8 cellular contexts compared by ENCODE assay signal in the genomic region with DNA sequence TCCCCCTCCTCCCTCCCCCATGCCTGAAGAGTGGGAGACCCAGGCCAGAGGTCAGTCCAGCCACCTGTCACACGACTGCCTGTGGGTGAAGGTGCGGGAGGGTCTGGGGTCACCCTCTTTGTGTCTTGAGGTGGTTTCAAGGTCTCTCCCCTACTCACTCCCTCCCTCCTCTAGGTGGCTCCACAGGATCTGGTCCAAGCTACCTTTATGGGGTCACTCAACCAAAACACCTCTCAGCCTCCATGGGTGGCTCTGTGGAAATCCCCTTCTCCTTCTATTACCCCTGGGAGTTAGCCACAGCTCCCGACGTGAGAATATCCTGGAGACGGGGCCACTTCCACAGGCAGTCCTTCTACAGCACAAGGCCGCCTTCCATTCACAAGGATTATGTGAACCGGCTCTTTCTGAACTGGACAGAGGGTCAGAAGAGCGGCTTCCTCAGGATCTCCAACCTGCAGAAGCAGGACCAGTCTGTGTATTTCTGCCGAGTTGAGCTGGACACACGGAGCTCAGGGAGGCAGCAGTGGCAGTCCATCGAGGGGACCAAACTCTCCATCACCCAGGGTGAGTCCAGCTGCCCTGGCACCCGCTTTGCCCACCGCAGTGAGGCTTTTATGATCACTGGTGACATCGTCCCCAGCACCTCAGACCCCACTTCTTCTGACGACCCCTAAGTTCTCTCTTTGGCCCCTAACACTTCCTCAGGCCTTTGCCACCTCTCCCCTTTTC. TPM values are rescaled to one million over a fixed set of nuclear protein-coding genes. Genes with fewer than 3 reads are reported as not detected.
DNase-seq lines count a peak whose midpoint lies in the region; ATAC-seq and TF ChIP-seq lines count a peak whose summit lies in the region.
"Not testable (repeated sequence)": the region's sequence is repeated elsewhere in the genome, so short reads cannot be mapped to it uniquely, and the experiment has no call there.

No MANE protein-coding gene starts in this region.

- H3K9me3 ChIP-seq in neutrophil, upper lobe of left lung: not testable (repeated sequence)

- H3K4me2 ChIP-seq in GM23338, result not testable (repeated sequence)

- H3K9me3 Mint-ChIP-seq in GM23338; activated CD8-positive, alpha-beta T cell treated with anti-CD3 and anti-CD28 coated beads for 36 hours; dendritic cell treated with granulocyte-macrophage colony-stimulating factor and Interleukin-4, amounts not matched to agents 40 ng/mL and 50 ng/mL, for 4 days: not testable (repeated sequence)

- H3K4me3 ChIP-seq in GM12865 (ENCODE audit: low read depth, low read length) (peak overlapping the region; percentile 55), neutrophil (ENCODE audit: low read depth in 1 of 2, low read length in 1 of 2) (peak overlapping the region; percentile 82 to 91), upper lobe of left lung (peak overlapping the region in 3 of 4 donors; percentile 18 to 40 (median 32))
- not testable (repeated sequence) for H3K4me3 ChIP-seq in GM23338

- H3K4me1 ChIP-seq in GM23338 (ENCODE audit: insufficient read depth) (peaks cover 13% of the 10 kb centered on the region), neutrophil (ENCODE audit: control insufficient read depth in 1 of 2, insufficient read depth in 1 of 2, low read depth in 1 of 2, low read length in 1 of 2) (peaks cover 89 to 100% of the 10 kb centered on the region in 2 experiments), upper lobe of left lung (peaks cover 9 to 23% (median 15%) of the 10 kb centered on the region in 4 donors)

- peak; percentile 46 for ATAC-seq in GM23338
- not testable (repeated sequence) for ATAC-seq in activated CD8-positive, alpha-beta T cell treated with anti-CD3 and anti-CD28 coated beads for 36 hours; upper lobe of left lung (ENCODE audit: low FRiP score in 2 of 2)

- intact Hi-C loops in activated CD8-positive, alpha-beta T cell treated with anti-CD3 and anti-CD28 coated beads for 36 hours (cut with micrococcal nuclease); dendritic cell treated with granulocyte-macrophage colony-stimulating factor and Interleukin-4, amounts not matched to agents 40 ng/mL and 50 ng/mL, for 4 days (cut with micrococcal nuclease): not testable (repeated sequence)

- not testable (repeated sequence) for TF ChIP-seq EP300 in upper lobe of left lung (IDR thresholded peaks at IDR 0.05)

- not testable (repeated sequence) for H3K9me2 ChIP-seq in GM23338 (ENCODE audit: insufficient read depth)

- not testable (repeated sequence) for H3K79me2 ChIP-seq in GM23338 (replicated peaks; ENCODE audit: insufficient read depth)

- POLR2A ChIA-PET in activated CD8-positive, alpha-beta T cell treated with anti-CD3 and anti-CD28 coated beads for 36 hours (lab: Charles Lee), result interaction anchor here (1.2 to 1.3 kb wide), 2 partner anchors 9 to 18 kb away, joined by 3 to 5 read pairs; no protein-coding TSS in a partner anchor

- not testable (repeated sequence) for H3K36me3 Mint-ChIP-seq in GM23338 (ENCODE audit: low read depth); activated CD8-positive, alpha-beta T cell treated with anti-CD3 and anti-CD28 coated beads for 36 hours (ENCODE audit: low read depth)
- peaks cover 55% of the 10 kb centered on the region for H3K36me3 Mint-ChIP-seq in dendritic cell treated with granulocyte-macrophage colony-stimulating factor and Interleukin-4, amounts not matched to agents 40 ng/mL and 50 ng/mL, for 4 days (ENCODE audit: low read depth)

- peak; percentile 73 for DNase-seq in GM12865 (ENCODE audit: low read depth)
- not testable (repeated sequence) for DNase-seq in GM23338 (ENCODE audit: low spot score); activated CD8-positive, alpha-beta T cell treated with anti-CD3 and anti-CD28 coated beads for 36 hours; upper lobe of left lung
- peak; percentile 54 for DNase-seq in NCI-H82 (lab: John Stamatoyannopoulos, UW)
- peak; percentile 13 for DNase-seq in kidney glomerular epithelial cell (lab: John Stamatoyannopoulos, UW)

- H3K4me3 Mint-ChIP-seq in GM23338; activated CD8-positive, alpha-beta T cell treated with anti-CD3 and anti-CD28 coated beads for 36 hours: not testable (repeated sequence)
- H3K4me3 Mint-ChIP-seq in dendritic cell treated with granulocyte-macrophage colony-stimulating factor and Interleukin-4, amounts not matched to agents 40 ng/mL and 50 ng/mL, for 4 days, result peak overlapping the region; percentile 87

- not testable (repeated sequence) for H2AFZ ChIP-seq in GM23338

- not testable (repeated sequence) for H3K27me3 ChIP-seq in GM23338 (ENCODE audit: insufficient read depth); neutrophil; upper lobe of left lung

- CTCF ChIA-PET in activated CD8-positive, alpha-beta T cell treated with anti-CD3 and anti-CD28 coated beads for 36 hours (lab: Charles Lee), result interaction anchor here (0.7 kb wide), 1 partner anchor 34 kb away, joined by 3 read pairs; no protein-coding TSS in a partner anchor

- 0 out of 2 replicates have a peak overlapping the region, but pooled peaks have one; percentile 47 for H3K27ac Mint-ChIP-seq in GM23338
- H3K27ac Mint-ChIP-seq in activated CD8-positive, alpha-beta T cell treated with anti-CD3 and anti-CD28 coated beads for 36 hours, result peak overlapping the region; percentile 50
- peak overlapping the region; percentile 88 for H3K27ac Mint-ChIP-seq in dendritic cell treated with granulocyte-macrophage colony-stimulating factor and Interleukin-4, amounts not matched to agents 40 ng/mL and 50 ng/mL, for 4 days

- peaks cover 36% of the 10 kb centered on the region for H3K4me1 Mint-ChIP-seq in GM23338
- H3K4me1 Mint-ChIP-seq in activated CD8-positive, alpha-beta T cell treated with anti-CD3 and anti-CD28 coated beads for 36 hours (ENCODE audit: low read depth), result peaks cover 30% of the 10 kb centered on the region
- peaks cover 90% of the 10 kb centered on the region for H3K4me1 Mint-ChIP-seq in dendritic cell treated with granulocyte-macrophage colony-stimulating factor and Interleukin-4, amounts not matched to agents 40 ng/mL and 50 ng/mL, for 4 days (ENCODE audit: low read depth)

- H3K27me3 Mint-ChIP-seq in GM23338 (ENCODE audit: insufficient read depth, low read depth, poor library complexity); activated CD8-positive, alpha-beta T cell treated with anti-CD3 and anti-CD28 coated beads for 36 hours; dendritic cell treated with granulocyte-macrophage colony-stimulating factor and Interleukin-4, amounts not matched to agents 40 ng/mL and 50 ng/mL, for 4 days: not testable (repeated sequence)

- TF ChIP-seq CTCF in GM12865 (IDR thresholded peaks at IDR 0.05; ENCODE audit: insufficient read depth, low read depth, low read length, missing control alignments) (peak; percentile 44), GM23338 (conservative IDR thresholded peaks at IDR 0.05; ENCODE audit: low read depth in 2 of 2) (peak; percentile 20 to 55), neutrophil (IDR thresholded peaks at IDR 0.05) (peak; percentile 15)
- not testable (repeated sequence) for TF ChIP-seq CTCF in activated CD8-positive, alpha-beta T cell treated with anti-CD3 and anti-CD28 coated beads for 36 hours (IDR thresholded peaks at IDR 0.05); upper lobe of left lung (IDR thresholded peaks at IDR 0.05)

- not testable (repeated sequence) for H3F3A ChIP-seq in GM23338 (replicated peaks; ENCODE audit: low read depth)

- 73 to 77% methylated on average over 13 to 14 of the region's 15 CpGs for WGBS in upper lobe of left lung, 2 donors

- TF ChIP-seq POLR2A in upper lobe of left lung (IDR thresholded peaks at IDR 0.05), result not testable (repeated sequence)

- not testable (repeated sequence) for H4K20me1 ChIP-seq in GM23338 (replicated peaks; ENCODE audit: insufficient read depth)

- H3K27ac ChIP-seq in GM23338 (ENCODE audit: low read depth), result not testable (repeated sequence)
- peak overlapping the region; percentile 100 for H3K27ac ChIP-seq in neutrophil
- peak overlapping the region; percentile 82 to 89 (median 86) for H3K27ac ChIP-seq in upper lobe of left lung

- not testable (repeated sequence) for H3K36me3 ChIP-seq in GM23338 (ENCODE audit: insufficient read depth); upper lobe of left lung
- peaks cover 46% of the 10 kb centered on the region for H3K36me3 ChIP-seq in neutrophil

RNA-seq across cellular contexts. Expression of a gene that starts 0.7 kb away (rescaled TPM):
- total RNA-seq in GM23338 (2014; rRNA removed; shearing (Covaris generic)), result 0.38 and 2.6 TPM in 2 replicates
- 5.3 and 5.9 TPM in 2 replicates for polyA plus RNA-seq in GM23338 (2016; fragmentation: Nextera tagmentation; extraction: Ambion mirVana)
- 1 to 10 TPM; 5.8 to 6.6 TPM for total RNA-seq in activated CD8-positive, alpha-beta T cell treated with anti-CD3 and anti-CD28 coated beads for 36 hours
- total RNA-seq in upper lobe of left lung, result 10 to 100 TPM; 15.2 to 52.4 (median 24.2) TPM

RNA-seq across cellular contexts. Expression of a gene that starts 16.1 kb away (rescaled TPM):
- total RNA-seq in GM23338 (2014; rRNA removed; shearing (Covaris generic)), result 21.6 and 43.0 TPM in 2 replicates
- polyA plus RNA-seq in GM23338 (2016; fragmentation: Nextera tagmentation; extraction: Ambion mirVana), result 25.3 and 25.5 TPM in 2 replicates
- total RNA-seq in activated CD8-positive, alpha-beta T cell treated with anti-CD3 and anti-CD28 coated beads for 36 hours, result 10 to 100 TPM; 43.7 to 46.8 TPM
- total RNA-seq in upper lobe of left lung, result 100 to 1,000 TPM in 1 of 6 donors, 10 to 100 TPM in 5; 18.4 to 259 (median 39.9) TPM

RNA-seq across cellular contexts. Expression of a gene that starts 54.5 kb away (rescaled TPM):
- 0.59 and 1.0 TPM in 2 replicates for total RNA-seq in GM23338 (2014; rRNA removed; shearing (Covaris generic))
- polyA plus RNA-seq in GM23338 (2016; fragmentation: Nextera tagmentation; extraction: Ambion mirVana), result 2.7 and 4.3 TPM in 2 replicates
- total RNA-seq in activated CD8-positive, alpha-beta T cell treated with anti-CD3 and anti-CD28 coated beads for 36 hours, result 1 to 10 TPM; 2.5 to 3.6 TPM
- total RNA-seq in upper lobe of left lung, result 1 to 10 TPM; 3.8 to 6.3 (median 5.2) TPM

RNA-seq across cellular contexts. Expression of a gene that starts 55.6 kb away (rescaled TPM):
- total RNA-seq in GM23338 (2014; rRNA removed; shearing (Covaris generic)), result 21.7 and 32.6 TPM in 2 replicates
- 10.0 and 11.4 TPM in 2 replicates for polyA plus RNA-seq in GM23338 (2016; fragmentation: Nextera tagmentation; extraction: Ambion mirVana)
- total RNA-seq in activated CD8-positive, alpha-beta T cell treated with anti-CD3 and anti-CD28 coated beads for 36 hours, result 10 to 100 TPM; 38.3 to 38.8 TPM
- total RNA-seq in upper lobe of left lung, result 10 to 100 TPM; 19.3 to 45.4 (median 37.9) TPM
